ENCODE assay signal across 9 cellular contexts in genomic region chr12:116222358-116222757, GRCh38. TPM values are rescaled to one million over a fixed set of nuclear protein-coding genes. Genes with fewer than 3 reads are reported as not detected.
DNase-seq lines count a peak whose midpoint lies in the region; ATAC-seq, FAIRE-seq and TF ChIP-seq lines count a peak whose summit lies in the region.
"Had no signal": no experiment of that assay in that cellular context is flagged by ENCODE, and none has a peak within 500 bp of the region (broad histone marks: within the 10 kb centered on the region; RNA-seq: fewer than 3 reads in every experiment).

No MANE protein-coding gene starts in this region.

- no peak overlapping the region for H3K23ac ChIP-seq in IMR-90 (ENCODE audit: low read depth, low read length)

- in situ Hi-C loops in IMR-90 (cut with MboI; ENCODE audit: low sequenced_read_pairs) = no loop called here
- in situ Hi-C loops in HepG2 (cut with HindIII; ENCODE audit: extremely low pct_ligation_motif_present, low pct_unique_long_range_greater_than_20kb) = no loop called here

- dilution Hi-C loops in IMR-90 (cut with HindIII; ENCODE audit: low sequenced_read_pairs, unreplicated experiment) = no loop called here

- TF ChIP-seq RAD21 in IMR-90 (IDR thresholded peaks at IDR 0.05; ENCODE audit: low read length) (no peak), HepG2 (CRISPR knock-in tag; IDR thresholded peaks at IDR 0.05) (no peak)

- no peaks in the 10 kb centered on the region for H3K9me3 ChIP-seq in IMR-90 (ENCODE audit: control insufficient read depth, insufficient read depth, low read length)
- H3K9me3 ChIP-seq in HepG2 (ENCODE audit: low read length) = no peaks in the 10 kb centered on the region
- H3K9me3 ChIP-seq in testis = no peaks in the 10 kb centered on the region
- H3K9me3 ChIP-seq: ascending aorta had no signal

- H4K20me1 ChIP-seq in IMR-90 (ENCODE audit: insufficient read depth, low read length) (peaks cover 33% of the 10 kb centered on the region), HepG2 (ENCODE audit: insufficient read depth, low read length) (no peaks in the 10 kb centered on the region)

- H3K27ac ChIP-seq in IMR-90 (ENCODE audit: insufficient read depth, low read length) = no peak overlapping the region
- no peak overlapping the region for H3K27ac ChIP-seq in HepG2 (ENCODE audit: extremely low read length, insufficient read depth, low read length)
- H3K27ac ChIP-seq in testis = no peak overlapping the region

- H2AK9ac ChIP-seq in IMR-90 (replicated peaks; ENCODE audit: low read depth, low read length, poor library complexity) = no peak overlapping the region

- H3K27me3 ChIP-seq in IMR-90 (ENCODE audit: control insufficient read depth, insufficient read depth, low read length) = no peaks in the 10 kb centered on the region
- H3K27me3 ChIP-seq in HepG2 (ENCODE audit: control insufficient read depth in 1 of 2, insufficient read depth in 2 of 2, low read length in 2 of 2) = no peaks in the 10 kb centered on the region
- no peaks in the 10 kb centered on the region for H3K27me3 ChIP-seq in testis
- H3K27me3 ChIP-seq: ascending aorta had no signal

- H4K91ac ChIP-seq in IMR-90 (ENCODE audit: insufficient read depth, low read depth, low read length) = no peak overlapping the region

- H3K9me3 Mint-ChIP-seq in activated naive CD8-positive, alpha-beta T cell treated with anti-CD3 and anti-CD28 coated beads, Interleukin-2, amount 50 U/mL, for 24 hours = no peaks in the 10 kb centered on the region

- no peak overlapping the region for H2AK5ac ChIP-seq in IMR-90 (ENCODE audit: low read depth, low read length)

- H3K18ac ChIP-seq in IMR-90 (ENCODE audit: low read depth, low read length) = no peak overlapping the region

- no peak for TF ChIP-seq CTCF in AG09309 (IDR thresholded peaks at IDR 0.05; ENCODE audit: control insufficient read depth, insufficient read depth, low read depth, low read length, missing control alignments)
- no peak for TF ChIP-seq CTCF in IMR-90 (conservative IDR thresholded peaks at IDR 0.05; ENCODE audit: low read depth, low read length)
- no peak for TF ChIP-seq CTCF in HepG2 (CRISPR knock-in tag; IDR thresholded peaks at IDR 0.05)
- TF ChIP-seq CTCF in testis (IDR thresholded peaks at IDR 0.05) = no peak

- ATAC-seq in IMR-90 (ENCODE audit: low read depth) = peak; percentile 59
- no peak for ATAC-seq in activated naive CD8-positive, alpha-beta T cell treated with anti-CD3 and anti-CD28 coated beads, Interleukin-2, amount 50 U/mL, for 24 hours
- ATAC-seq in HepG2 = no peak
- no peak for ATAC-seq in GM21515 (IDR thresholded peaks at IDR 0.05; ENCODE audit: unreplicated experiment)
- no peak for ATAC-seq in HG02798 (IDR thresholded peaks at IDR 0.05; ENCODE audit: poor library complexity, unreplicated experiment)

- H2BK15ac ChIP-seq in IMR-90 (ENCODE audit: low read depth, low read length) = no peak overlapping the region

- no peak overlapping the region for H2BK20ac ChIP-seq in IMR-90 (ENCODE audit: low read depth, low read length)

- H3K79me1 ChIP-seq in IMR-90 (ENCODE audit: low read depth in 1 of 2, low read length in 2 of 2) = peaks cover 25 to 64% of the 10 kb centered on the region in 2 experiments

- H4K5ac ChIP-seq in IMR-90 (ENCODE audit: low read depth, low read length) = no peak overlapping the region

- POLR2A ChIA-PET in IMR-90 (lab: Charles Lee; ENCODE audit: unreplicated experiment) (no interaction called here), HepG2 (lab: Yijun Ruan, JAX) (no interaction called here)

- no peak for TF ChIP-seq POLR2A in IMR-90 (IDR thresholded peaks at IDR 0.05; ENCODE audit: low read depth, low read length)
- no peak for TF ChIP-seq POLR2A in HepG2 (IDR thresholded peaks at IDR 0.05; ENCODE audit: insufficient read depth in 1 of 2, low read depth in 2 of 2, low read length in 2 of 2)
- no peak for TF ChIP-seq POLR2A in testis (IDR thresholded peaks at IDR 0.05)

- peaks cover 3% of the 10 kb centered on the region for H3K36me3 Mint-ChIP-seq in activated naive CD8-positive, alpha-beta T cell treated with anti-CD3 and anti-CD28 coated beads, Interleukin-2, amount 50 U/mL, for 24 hours (ENCODE audit: low read depth)

- no peak overlapping the region for H4K8ac ChIP-seq in IMR-90 (ENCODE audit: low read depth in 2 of 2, low read length in 2 of 2)

- peak; percentile 48 for DNase-seq in AG09309 (ENCODE audit: low read depth)
- peak; percentile 94 for DNase-seq in IMR-90
- DNase-seq in activated naive CD8-positive, alpha-beta T cell treated with anti-CD3 and anti-CD28 coated beads, Interleukin-2, amount 50 U/mL, for 24 hours = peak; percentile 51
- peak; percentile 55 for DNase-seq in HepG2 (ENCODE audit: low spot score)
- DNase-seq in testis = peak; percentile 83
- no peak for DNase-seq in iPS-NIHi7 (ENCODE audit: extremely low spot score)

- TF ChIP-seq EP300 in HepG2 (IDR thresholded peaks at IDR 0.05; ENCODE audit: low read depth in 2 of 2, low read length in 2 of 2) (no peak), HepG2 (CRISPR knock-in tag; IDR thresholded peaks at IDR 0.05; ENCODE audit: borderline replicate concordance) (no peak)

- CTCF ChIA-PET in IMR-90 (lab: Yijun Ruan, JAX) (no interaction called here), HepG2 (lab: Yijun Ruan, JAX; ENCODE audit: low intra/inter-chr PET ratio, low total read pairs) (no interaction called here)

- peaks cover 3% of the 10 kb centered on the region; the same call in 1 of the 2 replicates for H3K36me3 ChIP-seq in IMR-90 (ENCODE audit: control insufficient read depth, insufficient read depth, low read length)
- peaks cover 0 to 2% of the 10 kb centered on the region in 2 experiments; a peak in 1 of 5 replicates for H3K36me3 ChIP-seq in HepG2 (replicated peaks in 1 of 2; ENCODE audit: control insufficient read depth in 1 of 2, insufficient read depth in 2 of 2, low read length in 2 of 2)
- no peaks in the 10 kb centered on the region for H3K36me3 ChIP-seq in testis (ENCODE audit: low read depth, missing control alignments)
- H3K36me3 ChIP-seq: ascending aorta had no signal

- intact Hi-C loops in IMR-90 (cut with micrococcal nuclease) = loop anchor here (5.0 kb wide), 1 partner anchor 55 kb away; no protein-coding TSS in a partner anchor
- intact Hi-C loops in HepG2 (cut with micrococcal nuclease; ENCODE audit: unreplicated experiment) = no loop called here
- intact Hi-C loops in testis (cut with DNase I; ENCODE audit: low total_unique reads) = no loop called here

- H3K4me1 ChIP-seq in IMR-90 (ENCODE audit: control insufficient read depth, insufficient read depth, low read length) (no peaks in the 10 kb centered on the region), HepG2 (ENCODE audit: insufficient read depth, low read length) (no peaks in the 10 kb centered on the region), testis (peaks cover 27% of the 10 kb centered on the region)

- H2AFZ ChIP-seq in IMR-90 (replicated peaks; ENCODE audit: low read length, poor library complexity) (no peak overlapping the region), HepG2 (ENCODE audit: low read length) (no peak overlapping the region)

- 20% methylated on average over 1 of the region's 4 CpGs; no CpG with 5 or more reads in 1 of the 2 experiments for WGBS in IMR-90 (ENCODE audit: extremely low coverage in 2 of 2, insufficient read length in 1 of 2), 2 experiments
- WGBS in HepG2 (ENCODE audit: low lambda C conversion rate) = 93% methylated on average over 4 of the region's 4 CpGs
- WGBS in testis, 2 donors = 69 to 74% methylated on average over 4 of the region's 4 CpGs

- H3K4me3 Mint-ChIP-seq in activated naive CD8-positive, alpha-beta T cell treated with anti-CD3 and anti-CD28 coated beads, Interleukin-2, amount 50 U/mL, for 24 hours = no peak overlapping the region

- no peak for FAIRE-seq in HepG2 (lab: Jason Lieb, UNC)

- H3K9ac ChIP-seq in IMR-90 (ENCODE audit: low read depth, low read length) (no peak overlapping the region), HepG2 (ENCODE audit: insufficient read depth, low read depth, low read length) (no peak overlapping the region)

- peaks cover 24% of the 10 kb centered on the region for H3K4me1 Mint-ChIP-seq in activated naive CD8-positive, alpha-beta T cell treated with anti-CD3 and anti-CD28 coated beads, Interleukin-2, amount 50 U/mL, for 24 hours

- peaks cover 3% of the 10 kb centered on the region for H3K9me1 ChIP-seq in IMR-90 (ENCODE audit: insufficient read depth, low read length)

- H3K27ac Mint-ChIP-seq in activated naive CD8-positive, alpha-beta T cell treated with anti-CD3 and anti-CD28 coated beads, Interleukin-2, amount 50 U/mL, for 24 hours = no peak overlapping the region

- H3K4me2 ChIP-seq in IMR-90 (ENCODE audit: low read depth, low read length) = no peak overlapping the region
- no peak overlapping the region for H3K4me2 ChIP-seq in HepG2 (ENCODE audit: low read depth, low read length)

- peak overlapping the region; percentile 36 for H2BK5ac ChIP-seq in IMR-90 (ENCODE audit: low read depth, low read length, poor library complexity, severe bottlenecking)

- H3K56ac ChIP-seq in IMR-90 (ENCODE audit: extremely low read depth, insufficient read depth, low read length) = no peak overlapping the region

- H3K4me3 ChIP-seq in AG09309 (ENCODE audit: control insufficient read depth, low read depth, low read length) (no peak overlapping the region), IMR-90 (ENCODE audit: insufficient read depth, low read depth, low read length) (no peak overlapping the region), HepG2 (replicated peaks in 1 of 3; ENCODE audit: insufficient read depth in 1 of 3, low read depth in 2 of 3, low read length in 3 of 3) (no peak overlapping the region), testis (no peak overlapping the region)
- H3K4me3 ChIP-seq: ascending aorta had no signal

- H2BK120ac ChIP-seq in IMR-90 (ENCODE audit: low read depth, low read length) = no peak overlapping the region

- H3K79me2 ChIP-seq in HepG2 (ENCODE audit: insufficient read depth, low read length) = peaks cover 3% of the 10 kb centered on the region

- no TSS peak for BruUV-seq in IMR-90 (replicated peaks; lab: Mats Ljungman, UMichigan)
- BruUV-seq in HepG2 (replicated peaks; lab: Mats Ljungman, UMichigan) = no TSS peak

- H3K4ac ChIP-seq in IMR-90 (ENCODE audit: low read depth, low read length) = no peak overlapping the region

- no peak overlapping the region for H3K14ac ChIP-seq in IMR-90 (replicated peaks; ENCODE audit: low read depth, low read length)

- no peaks in the 10 kb centered on the region for H3K27me3 Mint-ChIP-seq in activated naive CD8-positive, alpha-beta T cell treated with anti-CD3 and anti-CD28 coated beads, Interleukin-2, amount 50 U/mL, for 24 hours

RNA-seq across cellular contexts. Expression of gene MED13L, which starts 55.1 kb away (rescaled TPM):
- total RNA-seq in IMR-90 (2012; rRNA removed) (49.1 and 93.3 TPM in 2 replicates), HepG2 (2016; rRNA removed; fragmentation: Illumina TruSeq; extraction: Trizol) (32.9 and 38.9 TPM in 2 replicates), testis (100 to 1,000 TPM; 133 to 173 TPM)
- polyA plus RNA-seq in IMR-90 (2012; rRNA removed) (17.9 and 18.1 TPM in 2 replicates), HepG2 (2011; rRNA removed) (20.5 and 24.8 TPM in 2 replicates), testis (ENCODE audit: insufficient read depth, low read depth, low replicate concordance) (56.4 TPM)
- polyA plus RNA-seq in IMR-90 (2012; cell fraction: cytosol; rRNA removed) = 7.7 and 9.4 TPM in 2 replicates
- polyA plus RNA-seq in IMR-90 (2012; cell fraction: nucleus; rRNA removed; ENCODE audit: low replicate concordance) = 15.3 and 42.2 TPM in 2 replicates
- 82.6 and 84.3 TPM in 2 replicates for total RNA-seq in HepG2 (2016; cell fraction: cytosol; rRNA removed; fragmentation: Illumina TruSeq; extraction: Trizol; ENCODE audit: low read depth)
- 30.1 and 34.1 TPM in 2 replicates for total RNA-seq in HepG2 (2016; cell fraction: insoluble cytoplasmic fraction; rRNA removed; fragmentation: Illumina TruSeq; extraction: Trizol)
- 30.2 and 31.1 TPM in 2 replicates for total RNA-seq in HepG2 (2016; cell fraction: membrane; rRNA removed; fragmentation: Illumina TruSeq; extraction: Trizol)
- total RNA-seq in HepG2 (2016; cell fraction: nucleus; rRNA removed; fragmentation: Illumina TruSeq; extraction: Trizol) = 77.6 and 90.7 TPM in 2 replicates
- 13.8 and 15.7 TPM in 2 replicates for polyA plus RNA-seq in HepG2 (2011; cell fraction: cytosol; rRNA removed)
- polyA plus RNA-seq in HepG2 (2011; cell fraction: nucleus; rRNA removed) = 28.2 and 34.1 TPM in 2 replicates
- polyA plus RNA-seq in HepG2 (2012) = 19.0 and 20.9 TPM in 2 replicates
- 0.53 and 0.93 TPM in 2 replicates for polyA plus RNA-seq in HepG2 (2016; cell fraction: cytosol; fragmentation: Illumina TruSeq; extraction: Trizol; ENCODE audit: low read depth)
- 18.1 and 20.3 TPM in 2 replicates for polyA plus RNA-seq in HepG2 (2016; cell fraction: insoluble cytoplasmic fraction; fragmentation: Illumina TruSeq; extraction: Trizol; ENCODE audit: low read depth)
- 2.4 and 2.8 TPM in 2 replicates for polyA plus RNA-seq in HepG2 (2016; cell fraction: membrane; fragmentation: Illumina TruSeq; extraction: Trizol; ENCODE audit: low read depth)
- 34.1 and 35.3 TPM in 2 replicates for polyA plus RNA-seq in HepG2 (2016; cell fraction: nucleus; fragmentation: Illumina TruSeq; extraction: Trizol; ENCODE audit: insufficient read depth, low read depth)
- 56.3 and 75.4 TPM in 2 replicates for polyA minus RNA-seq in HepG2 (2011; rRNA and poly(A)+ RNA removed; ENCODE audit: low replicate concordance)
- 28.0 and 36.0 TPM in 2 replicates for polyA minus RNA-seq in HepG2 (2011; cell fraction: cytosol; rRNA and poly(A)+ RNA removed)
- polyA minus RNA-seq in HepG2 (2011; cell fraction: nucleus; rRNA and poly(A)+ RNA removed) = 207 and 236 TPM in 2 replicates
